In genomic region chr14:100587763-100588411, GRCh38 we compare ENCODE assay signal across 11 cellular contexts. TPM values are rescaled to one million over a fixed set of nuclear protein-coding genes. Genes with fewer than 3 reads are reported as not detected.
A peak's percentile ranks its signal among the peaks of the same experiment; 100 is the strongest.
DNase-seq lines count a peak whose midpoint lies in the region; ATAC-seq and TF ChIP-seq lines count a peak whose summit lies in the region.
"Had no signal": no experiment of that assay in that cellular context is flagged by ENCODE, and none has a peak within 500 bp of the region (broad histone marks: within the 10 kb centered on the region; RNA-seq: fewer than 3 reads in every experiment).

No MANE protein-coding gene starts in this region.

- no peak for ATAC-seq in central memory CD8-positive, alpha-beta T cell (replicated peaks; ENCODE audit: extremely low read depth, poor library complexity, severe bottlenecking)
- ATAC-seq in HG02870 (IDR thresholded peaks at IDR 0.05; ENCODE audit: unreplicated experiment) (no peak), GM21825 (IDR thresholded peaks at IDR 0.05; ENCODE audit: unreplicated experiment) (no peak)

- TF ChIP-seq CTCF in Caco-2 (IDR thresholded peaks at IDR 0.05; ENCODE audit: insufficient read depth in 1 of 2, low read depth in 1 of 2, low read length in 1 of 2, severe bottlenecking in 1 of 2, unreplicated experiment in 1 of 2) = no peak
- TF ChIP-seq CTCF in nephron (IDR thresholded peaks at IDR 0.05; ENCODE audit: unreplicated experiment in 3 of 3) = no peak

- H3K4me3 ChIP-seq in Caco-2 (ENCODE audit: low read depth, low read length) (no peak overlapping the region), MG63 (0 out of 2 replicates have a peak overlapping the region, but pooled peaks have one; percentile 14)
- H3K4me3 ChIP-seq: body of pancreas had no signal

- no peaks in the 10 kb centered on the region for H3K4me1 Mint-ChIP-seq in Caco-2 (ENCODE audit: low read depth, unreplicated experiment)
- no peaks in the 10 kb centered on the region for H3K4me1 Mint-ChIP-seq in central memory CD8-positive, alpha-beta T cell
- peaks cover 9% of the 10 kb centered on the region for H3K4me1 Mint-ChIP-seq in nephron

- H3K4me3 Mint-ChIP-seq in Caco-2 (ENCODE audit: unreplicated experiment) (peak overlapping the region; percentile 58), nephron (peak overlapping the region; percentile 71 to 86 (median 85))
- peak overlapping the region; percentile 40 for H3K4me3 Mint-ChIP-seq in central memory CD8-positive, alpha-beta T cell

- POLR2A ChIA-PET in Caco-2 (lab: Charles Lee) = no interaction called here

- BruUV-seq in Caco-2 (replicated peaks; lab: Mats Ljungman, UMichigan) = no TSS peak

- CTCF ChIA-PET in Caco-2 (lab: Charles Lee) = no interaction called here

- DNase-seq in Caco-2 (no peak), MG63 (no peak), amygdala (lab: John Stamatoyannopoulos, UW) (no peak), iPS-NIHi7 (ENCODE audit: extremely low spot score) (no peak)
- DNase-seq in central memory CD8-positive, alpha-beta T cell (ENCODE audit: low spot score in 2 of 2) = no peak
- DNase-seq: heart right ventricle had no signal

- no peaks in the 10 kb centered on the region for H3K9me3 Mint-ChIP-seq in Caco-2 (ENCODE audit: unreplicated experiment)
- no peaks in the 10 kb centered on the region for H3K9me3 Mint-ChIP-seq in central memory CD8-positive, alpha-beta T cell
- no peaks in the 10 kb centered on the region for H3K9me3 Mint-ChIP-seq in nephron

- H3K27me3 ChIP-seq in Caco-2 (replicated peaks; ENCODE audit: control insufficient read depth, insufficient read depth, low read length) (no peaks in the 10 kb centered on the region; the same call in none of the 2 replicates), MG63 (no peaks in the 10 kb centered on the region)
- H3K27me3 ChIP-seq: body of pancreas, pancreas had no signal

- H3K4me1 ChIP-seq in Caco-2 = no peaks in the 10 kb centered on the region

- no peak overlapping the region for H3K27ac Mint-ChIP-seq in Caco-2 (ENCODE audit: unreplicated experiment)
- no peak overlapping the region for H3K27ac Mint-ChIP-seq in central memory CD8-positive, alpha-beta T cell (ENCODE audit: low read depth)
- H3K27ac Mint-ChIP-seq in nephron = peak overlapping the region in 1 of 3 experiments; percentile 30

- no peaks in the 10 kb centered on the region for H3K9me3 ChIP-seq in Caco-2
- H3K9me3 ChIP-seq in MG63 = no peaks in the 10 kb centered on the region
- H3K9me3 ChIP-seq: body of pancreas, heart right ventricle, pancreas had no signal

- no peaks in the 10 kb centered on the region for H3K36me3 ChIP-seq in Caco-2 (ENCODE audit: control insufficient read depth, insufficient read depth, low read length)
- H3K36me3 ChIP-seq in MG63 = no peaks in the 10 kb centered on the region
- H3K36me3 ChIP-seq: heart right ventricle, pancreas had no signal

- intact Hi-C loops in Caco-2 (cut with micrococcal nuclease; ENCODE audit: unreplicated experiment) = no loop called here

- H3K27me3 Mint-ChIP-seq in Caco-2 (ENCODE audit: insufficient read depth, unreplicated experiment) = peaks cover 31% of the 10 kb centered on the region
- peaks cover 50% of the 10 kb centered on the region for H3K27me3 Mint-ChIP-seq in central memory CD8-positive, alpha-beta T cell
- H3K27me3 Mint-ChIP-seq in nephron (ENCODE audit: low read depth) = peaks cover 55% of the 10 kb centered on the region

- H3K36me3 Mint-ChIP-seq in Caco-2 (ENCODE audit: insufficient read depth, unreplicated experiment) (no peaks in the 10 kb centered on the region), nephron (ENCODE audit: low read depth) (no peaks in the 10 kb centered on the region)
- H3K36me3 Mint-ChIP-seq in central memory CD8-positive, alpha-beta T cell (ENCODE audit: insufficient read depth) = peaks cover 2% of the 10 kb centered on the region

RNA-seq across cellular contexts. Expression of gene BEGAIN, which starts 0.7 kb away (rescaled TPM):
- 0.54 TPM in 1 of 2 replicates, not detected in the other for total RNA-seq in Caco-2 (2022)
- total RNA-seq in MG63 (2014; rRNA removed; shearing (Covaris generic); ENCODE audit: low replicate concordance) = 2.3 and 8.2 TPM in 2 replicates
